In the genomic region with DNA sequence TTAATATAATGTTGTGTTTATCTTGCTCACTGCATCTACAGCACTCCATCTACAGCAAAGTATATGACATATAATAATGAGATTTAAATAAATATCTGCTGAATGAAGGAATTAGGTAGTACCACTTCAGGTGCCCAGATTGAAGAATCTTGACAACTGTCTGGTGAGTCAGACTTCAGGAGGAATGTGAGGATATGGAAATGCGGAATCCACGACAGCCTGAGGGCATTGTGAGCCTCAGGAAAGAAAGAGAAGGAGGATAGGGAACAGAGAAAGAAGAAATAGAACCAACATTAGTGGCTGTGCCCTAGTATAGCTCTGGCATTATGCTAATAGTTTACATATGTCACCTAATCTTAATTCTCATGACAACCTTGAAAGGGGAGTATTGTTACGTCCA, we compare ENCODE assay signal across 1 cellular context.
TF ChIP-seq lines count a peak whose summit lies in the region.

No MANE protein-coding gene starts in this region.

TF ChIP-seq in WTC11, 78 proteins besides CTCF, POLR2A, EP300 and RAD21 (continued from another document):
- TF ChIP-seq, protein P1, sequence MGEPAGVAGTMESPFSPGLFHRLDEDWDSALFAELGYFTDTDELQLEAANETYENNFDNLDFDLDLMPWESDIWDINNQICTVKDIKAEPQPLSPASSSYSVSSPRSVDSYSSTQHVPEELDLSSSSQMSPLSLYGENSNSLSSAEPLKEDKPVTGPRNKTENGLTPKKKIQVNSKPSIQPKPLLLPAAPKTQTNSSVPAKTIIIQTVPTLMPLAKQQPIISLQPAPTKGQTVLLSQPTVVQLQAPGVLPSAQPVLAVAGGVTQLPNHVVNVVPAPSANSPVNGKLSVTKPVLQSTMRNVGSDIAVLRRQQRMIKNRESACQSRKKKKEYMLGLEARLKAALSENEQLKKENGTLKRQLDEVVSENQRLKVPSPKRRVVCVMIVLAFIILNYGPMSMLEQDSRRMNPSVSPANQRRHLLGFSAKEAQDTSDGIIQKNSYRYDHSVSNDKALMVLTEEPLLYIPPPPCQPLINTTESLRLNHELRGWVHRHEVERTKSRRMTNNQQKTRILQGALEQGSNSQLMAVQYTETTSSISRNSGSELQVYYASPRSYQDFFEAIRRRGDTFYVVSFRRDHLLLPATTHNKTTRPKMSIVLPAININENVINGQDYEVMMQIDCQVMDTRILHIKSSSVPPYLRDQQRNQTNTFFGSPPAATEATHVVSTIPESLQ (CRISPR knock-in tag; IDR thresholded peaks at IDR 0.05) = no peak
- TF ChIP-seq, protein P2, sequence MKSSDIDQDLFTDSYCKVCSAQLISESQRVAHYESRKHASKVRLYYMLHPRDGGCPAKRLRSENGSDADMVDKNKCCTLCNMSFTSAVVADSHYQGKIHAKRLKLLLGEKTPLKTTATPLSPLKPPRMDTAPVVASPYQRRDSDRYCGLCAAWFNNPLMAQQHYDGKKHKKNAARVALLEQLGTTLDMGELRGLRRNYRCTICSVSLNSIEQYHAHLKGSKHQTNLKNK (CRISPR knock-in tag; IDR thresholded peaks at IDR 0.05) = no peak
TF ChIP-seq in WTC11: peak in this region for 0.
